ENCODE assay signal across 1 cellular context in the genomic region with DNA sequence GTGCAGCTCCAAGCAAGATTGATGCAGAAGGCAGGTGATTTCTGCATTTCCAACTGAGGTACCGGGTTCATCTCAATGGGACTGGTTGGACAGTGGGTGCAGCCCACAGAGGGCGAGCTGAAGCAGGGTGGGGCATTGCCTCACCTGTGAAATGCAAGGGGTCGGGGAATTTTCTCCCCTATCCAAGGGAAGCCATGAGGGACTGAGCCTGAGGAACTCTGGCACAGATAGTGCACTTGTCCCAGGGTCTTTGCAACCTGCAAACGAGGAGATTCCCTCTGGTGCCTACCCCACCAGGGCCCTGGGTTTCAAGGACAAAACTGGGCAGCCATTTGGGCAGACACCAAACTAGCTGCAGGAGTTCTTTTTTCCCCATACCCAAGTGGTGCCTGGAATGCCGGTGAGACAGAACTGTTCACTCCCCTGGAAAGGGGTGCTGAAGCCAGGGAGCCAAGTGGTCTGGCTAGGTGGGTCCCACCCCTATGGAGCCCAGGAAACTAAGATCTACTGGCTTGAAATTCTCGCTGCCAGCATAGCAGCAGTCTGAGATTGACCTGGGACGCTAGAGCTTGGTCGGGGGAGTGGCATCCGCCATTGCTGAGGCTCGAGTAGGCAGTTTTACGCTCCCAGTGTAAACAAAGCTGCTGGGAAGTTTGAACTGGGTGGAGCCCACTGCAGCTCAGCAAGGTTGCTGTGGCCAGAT.
TF ChIP-seq lines count a peak whose summit lies in the region.
"Not testable (repeated sequence)": the region's sequence is repeated elsewhere in the genome, so short reads cannot be mapped to it uniquely, and the experiment has no call there.

No MANE protein-coding gene starts in this region.

TF ChIP-seq in HepG2, 621 proteins besides CTCF, POLR2A, EP300 and RAD21 (continued from another document and continues in another):
- TF ChIP-seq, protein P1, sequence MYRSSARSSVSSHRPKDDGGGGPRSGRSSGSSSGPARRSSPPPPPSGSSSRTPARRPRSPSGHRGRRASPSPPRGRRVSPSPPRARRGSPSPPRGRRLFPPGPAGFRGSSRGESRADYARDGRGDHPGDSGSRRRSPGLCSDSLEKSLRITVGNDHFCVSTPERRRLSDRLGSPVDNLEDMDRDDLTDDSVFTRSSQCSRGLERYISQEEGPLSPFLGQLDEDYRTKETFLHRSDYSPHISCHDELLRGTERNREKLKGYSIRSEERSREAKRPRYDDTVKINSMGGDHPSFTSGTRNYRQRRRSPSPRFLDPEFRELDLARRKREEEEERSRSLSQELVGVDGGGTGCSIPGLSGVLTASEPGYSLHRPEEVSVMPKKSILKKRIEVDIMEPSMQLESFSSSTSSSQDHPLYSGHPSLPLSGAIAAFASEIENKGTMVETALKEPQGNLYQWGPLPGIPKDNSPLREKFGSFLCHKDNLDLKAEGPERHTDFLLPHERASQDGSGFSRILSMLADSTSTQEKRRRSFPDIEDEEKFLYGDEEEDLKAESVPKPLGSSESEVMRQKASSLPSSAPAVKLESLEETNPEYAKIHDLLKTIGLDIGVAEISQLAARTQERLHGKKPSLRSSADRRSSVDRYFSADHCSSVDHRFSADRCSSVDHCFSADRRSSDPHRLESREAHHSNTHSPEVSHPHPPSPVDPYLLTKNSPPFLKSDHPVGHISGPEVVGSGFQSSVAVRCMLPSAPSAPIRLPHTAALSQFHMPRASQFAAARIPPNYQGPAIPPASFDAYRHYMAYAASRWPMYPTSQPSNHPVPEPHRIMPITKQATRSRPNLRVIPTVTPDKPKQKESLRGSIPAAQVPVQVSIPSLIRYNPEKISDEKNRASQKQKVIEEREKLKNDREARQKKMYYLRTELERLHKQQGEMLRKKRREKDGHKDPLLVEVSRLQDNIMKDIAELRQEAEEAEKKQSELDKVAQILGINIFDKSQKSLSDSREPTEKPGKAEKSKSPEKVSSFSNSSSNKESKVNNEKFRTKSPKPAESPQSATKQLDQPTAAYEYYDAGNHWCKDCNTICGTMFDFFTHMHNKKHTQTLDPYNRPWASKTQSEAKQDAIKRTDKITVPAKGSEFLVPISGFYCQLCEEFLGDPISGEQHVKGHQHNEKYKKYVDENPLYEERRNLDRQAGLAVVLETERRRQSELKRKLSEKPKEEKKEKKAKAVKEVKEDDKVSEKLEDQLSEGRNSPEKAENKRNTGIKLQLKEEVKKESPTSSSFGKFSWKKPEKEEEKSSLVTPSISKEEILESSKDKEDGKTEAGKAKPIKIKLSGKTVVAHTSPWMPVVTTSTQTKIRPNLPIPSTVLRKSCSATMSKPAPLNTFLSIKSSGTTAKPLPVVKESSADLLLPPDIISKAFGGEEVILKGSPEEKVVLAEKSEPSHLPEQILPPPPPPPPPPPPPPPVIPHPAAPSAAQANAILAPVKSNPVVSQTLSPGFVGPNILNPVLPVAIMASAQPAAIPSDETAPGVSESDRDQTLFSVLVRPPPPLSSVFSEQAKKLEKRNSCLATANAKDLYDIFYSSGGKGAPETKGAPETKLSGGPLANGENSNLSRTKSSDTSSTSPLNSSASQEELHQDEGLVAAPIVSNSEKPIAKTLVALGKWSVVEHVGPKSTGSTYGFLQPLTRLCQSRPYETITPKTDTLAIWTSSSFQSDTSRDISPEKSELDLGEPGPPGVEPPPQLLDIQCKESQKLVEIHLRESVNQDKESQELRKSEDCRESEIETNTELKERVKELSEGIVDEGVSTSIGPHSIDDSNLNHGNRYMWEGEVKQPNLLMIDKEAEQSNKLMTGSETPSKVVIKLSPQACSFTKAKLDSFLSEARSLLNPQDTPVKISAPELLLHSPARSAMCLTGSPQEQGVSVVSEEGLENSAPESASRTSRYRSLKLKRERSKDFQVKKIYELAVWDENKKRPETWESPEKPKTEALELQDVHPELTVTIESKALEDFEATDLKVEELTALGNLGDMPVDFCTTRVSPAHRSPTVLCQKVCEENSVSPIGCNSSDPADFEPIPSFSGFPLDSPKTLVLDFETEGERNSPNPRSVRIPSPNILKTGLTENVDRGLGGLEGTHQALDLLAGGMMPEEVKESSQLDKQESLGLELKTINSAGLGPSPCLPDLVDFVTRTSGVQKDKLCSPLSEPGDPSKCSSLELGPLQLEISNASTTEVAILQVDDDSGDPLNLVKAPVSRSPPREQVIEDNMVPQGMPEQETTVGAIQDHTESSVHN (CRISPR knock-in tag; IDR thresholded peaks at IDR 0.05), result 0 out of 2 replicates have a peak, but pooled peaks have one; percentile 33
- TF ChIP-seq FOXA1 (IDR thresholded peaks at IDR 0.05); HNF4G (IDR thresholded peaks at IDR 0.05; ENCODE audit: borderline replicate concordance, low read depth, low read length): not testable (repeated sequence)
- peak; percentile 92 for TF ChIP-seq FOXA1 (CRISPR knock-in tag; IDR thresholded peaks at IDR 0.05)
- 0 out of 2 replicates have a peak, but pooled peaks have one; percentile 15 for TF ChIP-seq RXRB (CRISPR knock-in tag; IDR thresholded peaks at IDR 0.05; ENCODE audit: borderline replicate concordance)
- 0 out of 2 replicates have a peak, but pooled peaks have one; percentile 59 for TF ChIP-seq NFKBIZ (CRISPR knock-in tag; IDR thresholded peaks at IDR 0.05)
- TF ChIP-seq NFYB (CRISPR knock-in tag; IDR thresholded peaks at IDR 0.05), result peak; percentile 9; the same call in 1 of the 2 replicates
- TF ChIP-seq FOXK1 (CRISPR knock-in tag; IDR thresholded peaks at IDR 0.05; ENCODE audit: borderline replicate concordance, low read depth), result peak; percentile 43; the same call in 1 of the 2 replicates
- TF ChIP-seq MEF2D (CRISPR knock-in tag; IDR thresholded peaks at IDR 0.05), result 0 out of 2 replicates have a peak, but pooled peaks have one; percentile 62
- peak; percentile 80 for TF ChIP-seq ZMYM4 (CRISPR knock-in tag; IDR thresholded peaks at IDR 0.05)
- TF ChIP-seq ZNF292 (CRISPR knock-in tag; IDR thresholded peaks at IDR 0.05; ENCODE audit: borderline replicate concordance, low read depth), result peak; percentile 78; the same call in 1 of the 2 replicates
- TF ChIP-seq, protein P2, sequence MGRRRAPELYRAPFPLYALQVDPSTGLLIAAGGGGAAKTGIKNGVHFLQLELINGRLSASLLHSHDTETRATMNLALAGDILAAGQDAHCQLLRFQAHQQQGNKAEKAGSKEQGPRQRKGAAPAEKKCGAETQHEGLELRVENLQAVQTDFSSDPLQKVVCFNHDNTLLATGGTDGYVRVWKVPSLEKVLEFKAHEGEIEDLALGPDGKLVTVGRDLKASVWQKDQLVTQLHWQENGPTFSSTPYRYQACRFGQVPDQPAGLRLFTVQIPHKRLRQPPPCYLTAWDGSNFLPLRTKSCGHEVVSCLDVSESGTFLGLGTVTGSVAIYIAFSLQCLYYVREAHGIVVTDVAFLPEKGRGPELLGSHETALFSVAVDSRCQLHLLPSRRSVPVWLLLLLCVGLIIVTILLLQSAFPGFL (CRISPR knock-in tag; IDR thresholded peaks at IDR 0.05), result 0 out of 2 replicates have a peak, but pooled peaks have one; percentile 35
- TF ChIP-seq, protein P3, sequence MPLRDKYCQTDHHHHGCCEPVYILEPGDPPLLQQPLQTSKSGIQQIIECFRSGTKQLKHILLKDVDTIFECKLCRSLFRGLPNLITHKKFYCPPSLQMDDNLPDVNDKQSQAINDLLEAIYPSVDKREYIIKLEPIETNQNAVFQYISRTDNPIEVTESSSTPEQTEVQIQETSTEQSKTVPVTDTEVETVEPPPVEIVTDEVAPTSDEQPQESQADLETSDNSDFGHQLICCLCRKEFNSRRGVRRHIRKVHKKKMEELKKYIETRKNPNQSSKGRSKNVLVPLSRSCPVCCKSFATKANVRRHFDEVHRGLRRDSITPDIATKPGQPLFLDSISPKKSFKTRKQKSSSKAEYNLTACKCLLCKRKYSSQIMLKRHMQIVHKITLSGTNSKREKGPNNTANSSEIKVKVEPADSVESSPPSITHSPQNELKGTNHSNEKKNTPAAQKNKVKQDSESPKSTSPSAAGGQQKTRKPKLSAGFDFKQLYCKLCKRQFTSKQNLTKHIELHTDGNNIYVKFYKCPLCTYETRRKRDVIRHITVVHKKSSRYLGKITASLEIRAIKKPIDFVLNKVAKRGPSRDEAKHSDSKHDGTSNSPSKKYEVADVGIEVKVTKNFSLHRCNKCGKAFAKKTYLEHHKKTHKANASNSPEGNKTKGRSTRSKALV (CRISPR knock-in tag; IDR thresholded peaks at IDR 0.05), result 0 out of 2 replicates have a peak, but pooled peaks have one; percentile 51
- TF ChIP-seq, protein P4, sequence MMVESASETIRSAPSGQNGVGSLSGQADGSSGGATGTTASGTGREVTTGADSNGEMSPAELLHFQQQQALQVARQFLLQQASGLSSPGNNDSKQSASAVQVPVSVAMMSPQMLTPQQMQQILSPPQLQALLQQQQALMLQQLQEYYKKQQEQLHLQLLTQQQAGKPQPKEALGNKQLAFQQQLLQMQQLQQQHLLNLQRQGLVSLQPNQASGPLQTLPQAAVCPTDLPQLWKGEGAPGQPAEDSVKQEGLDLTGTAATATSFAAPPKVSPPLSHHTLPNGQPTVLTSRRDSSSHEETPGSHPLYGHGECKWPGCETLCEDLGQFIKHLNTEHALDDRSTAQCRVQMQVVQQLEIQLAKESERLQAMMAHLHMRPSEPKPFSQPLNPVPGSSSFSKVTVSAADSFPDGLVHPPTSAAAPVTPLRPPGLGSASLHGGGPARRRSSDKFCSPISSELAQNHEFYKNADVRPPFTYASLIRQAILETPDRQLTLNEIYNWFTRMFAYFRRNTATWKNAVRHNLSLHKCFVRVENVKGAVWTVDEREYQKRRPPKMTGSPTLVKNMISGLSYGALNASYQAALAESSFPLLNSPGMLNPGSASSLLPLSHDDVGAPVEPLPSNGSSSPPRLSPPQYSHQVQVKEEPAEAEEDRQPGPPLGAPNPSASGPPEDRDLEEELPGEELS (CRISPR knock-in tag; IDR thresholded peaks at IDR 0.05), result 0 out of 2 replicates have a peak, but pooled peaks have one; percentile 12
- TF ChIP-seq SMAD1 (CRISPR knock-in tag; IDR thresholded peaks at IDR 0.05; ENCODE audit: borderline replicate concordance, low read depth), result peak; percentile 64; the same call in 1 of the 2 replicates
- TF ChIP-seq ZNF143 (CRISPR knock-in tag; IDR thresholded peaks at IDR 0.05), result 0 out of 2 replicates have a peak, but pooled peaks have one; percentile 46
- TF ChIP-seq MEIS1 (CRISPR knock-in tag; IDR thresholded peaks at IDR 0.05; ENCODE audit: borderline replicate concordance), result peak; percentile 42; the same call in 1 of the 2 replicates
- TF ChIP-seq ZNF746 (CRISPR knock-in tag; IDR thresholded peaks at IDR 0.05), result peak; percentile 11; the same call in 1 of the 2 replicates
- TF ChIP-seq ZNF552 (CRISPR knock-in tag; IDR thresholded peaks at IDR 0.05; ENCODE audit: borderline replicate concordance), result 0 out of 2 replicates have a peak, but pooled peaks have one; percentile 3
- 0 out of 2 replicates have a peak, but pooled peaks have one; percentile 21 for TF ChIP-seq ZNF12 (CRISPR knock-in tag; IDR thresholded peaks at IDR 0.05)
- peak; percentile 81; the same call in 1 of the 2 replicates for TF ChIP-seq ZNF230 (CRISPR knock-in tag; IDR thresholded peaks at IDR 0.05)
- TF ChIP-seq ZNF570 (CRISPR knock-in tag; IDR thresholded peaks at IDR 0.05; ENCODE audit: borderline replicate concordance), result 0 out of 2 replicates have a peak, but pooled peaks have one; percentile 33
- TF ChIP-seq KLF12 (CRISPR knock-in tag; IDR thresholded peaks at IDR 0.05; ENCODE audit: borderline replicate concordance), result peak; percentile 40; the same call in 1 of the 2 replicates
- TF ChIP-seq ZFX (CRISPR knock-in tag; IDR thresholded peaks at IDR 0.05; ENCODE audit: low read depth), result 0 out of 2 replicates have a peak, but pooled peaks have one; percentile 32
- TF ChIP-seq ZNF101 (CRISPR knock-in tag; IDR thresholded peaks at IDR 0.05; ENCODE audit: borderline replicate concordance, low read depth), result 0 out of 2 replicates have a peak, but pooled peaks have one; percentile 61
- peak; percentile 67; the same call in 1 of the 2 replicates for TF ChIP-seq ZNF124 (CRISPR knock-in tag; IDR thresholded peaks at IDR 0.05)
- TF ChIP-seq, protein P5, sequence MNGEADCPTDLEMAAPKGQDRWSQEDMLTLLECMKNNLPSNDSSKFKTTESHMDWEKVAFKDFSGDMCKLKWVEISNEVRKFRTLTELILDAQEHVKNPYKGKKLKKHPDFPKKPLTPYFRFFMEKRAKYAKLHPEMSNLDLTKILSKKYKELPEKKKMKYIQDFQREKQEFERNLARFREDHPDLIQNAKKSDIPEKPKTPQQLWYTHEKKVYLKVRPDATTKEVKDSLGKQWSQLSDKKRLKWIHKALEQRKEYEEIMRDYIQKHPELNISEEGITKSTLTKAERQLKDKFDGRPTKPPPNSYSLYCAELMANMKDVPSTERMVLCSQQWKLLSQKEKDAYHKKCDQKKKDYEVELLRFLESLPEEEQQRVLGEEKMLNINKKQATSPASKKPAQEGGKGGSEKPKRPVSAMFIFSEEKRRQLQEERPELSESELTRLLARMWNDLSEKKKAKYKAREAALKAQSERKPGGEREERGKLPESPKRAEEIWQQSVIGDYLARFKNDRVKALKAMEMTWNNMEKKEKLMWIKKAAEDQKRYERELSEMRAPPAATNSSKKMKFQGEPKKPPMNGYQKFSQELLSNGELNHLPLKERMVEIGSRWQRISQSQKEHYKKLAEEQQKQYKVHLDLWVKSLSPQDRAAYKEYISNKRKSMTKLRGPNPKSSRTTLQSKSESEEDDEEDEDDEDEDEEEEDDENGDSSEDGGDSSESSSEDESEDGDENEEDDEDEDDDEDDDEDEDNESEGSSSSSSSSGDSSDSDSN (CRISPR knock-in tag; IDR thresholded peaks at IDR 0.05), result peak; percentile 34; the same call in 1 of the 2 replicates
- peak; percentile 63 for TF ChIP-seq SALL1 (CRISPR knock-in tag; IDR thresholded peaks at IDR 0.05)
- peak; percentile 42 for TF ChIP-seq TEAD3 (CRISPR knock-in tag; optimal IDR thresholded peaks at IDR 0.05; ENCODE audit: borderline replicate concordance)
- 0 out of 2 replicates have a peak, but pooled peaks have one; percentile 44 for TF ChIP-seq HNF4G (CRISPR knock-in tag; IDR thresholded peaks at IDR 0.05; ENCODE audit: borderline replicate concordance, low read depth)
- TF ChIP-seq SP5 (CRISPR knock-in tag; IDR thresholded peaks at IDR 0.05; ENCODE audit: borderline replicate concordance, low read depth), result peak; percentile 70; the same call in 1 of the 2 replicates
- TF ChIP-seq FOXO1 (CRISPR knock-in tag; IDR thresholded peaks at IDR 0.05), result 0 out of 2 replicates have a peak, but pooled peaks have one; percentile 21
- peak; percentile 29; the same call in 1 of the 2 replicates for TF ChIP-seq HNF4A (CRISPR knock-in tag; IDR thresholded peaks at IDR 0.05)
- peak; percentile 71 for TF ChIP-seq HDAC2 (CRISPR knock-in tag; IDR thresholded peaks at IDR 0.05)
